Comparison of ENCODE assay signal across 32 cellular contexts in genomic region chr18:67957684-67958083, GRCh38.
"Had no signal": no experiment of that assay in that cellular context is flagged by ENCODE, and none has a peak within 500 bp of the region (broad histone marks: within the 10 kb centered on the region; RNA-seq: fewer than 3 reads in every experiment).

No MANE protein-coding gene starts in this region.

- H3K27ac ChIP-seq: ascending aorta, VCaP had no signal

- H3K27ac Mint-ChIP-seq: activated CD8-positive, alpha-beta T cell treated with anti-CD3 and anti-CD28 coated beads, Interleukin-2, amount 10 ng/mL, durations not matched to agents 7 days and 5 days; activated naive CD4-positive, alpha-beta T cell treated with anti-CD3 and anti-CD28 coated beads, Interleukin-2, amount 50 U/mL, for 24 hours; activated naive CD8-positive, alpha-beta T cell treated with anti-CD3 and anti-CD28 coated beads, Interleukin-2, amount 10 ng/mL, durations not matched to agents 7 days and 5 days; activated T-cell treated with anti-CD3 and anti-CD28 coated beads, Interleukin-2, amount 50 U/mL, for 24 hours; activated T-helper 2 cell treated with anti-CD3 and anti-CD28 coated beads, Interferon-gamma antibody, Interleukin-2, Interleukin-4, amounts not matched to agents 10 μg/mL and 5 μg/mL and 100 μg/mL, durations not matched to agents 14 hours and 24 hours and 36 hours had no signal

- H3K9me3 ChIP-seq: ascending aorta, MG63 had no signal

- H3K9me3 Mint-ChIP-seq: activated naive CD4-positive, alpha-beta T cell treated with anti-CD3 and anti-CD28 coated beads, Interleukin-2, amount 50 U/mL, for 24 hours; activated naive CD8-positive, alpha-beta T cell treated with anti-CD3 and anti-CD28 coated beads, Interleukin-2, amount 10 ng/mL, durations not matched to agents 7 days and 5 days; activated T-cell treated with anti-CD3 and anti-CD28 coated beads, Interleukin-2, amount 50 U/mL, for 24 hours; activated T-helper 2 cell treated with anti-CD3 and anti-CD28 coated beads, Interferon-gamma antibody, Interleukin-2, Interleukin-4, amounts not matched to agents 10 μg/mL and 5 μg/mL and 100 μg/mL, durations not matched to agents 14 hours and 24 hours and 36 hours had no signal

- H3K4me1 Mint-ChIP-seq: activated naive CD4-positive, alpha-beta T cell treated with anti-CD3 and anti-CD28 coated beads, Interleukin-2, amount 50 U/mL, for 24 hours; activated naive CD8-positive, alpha-beta T cell treated with anti-CD3 and anti-CD28 coated beads, Interleukin-2, amount 10 ng/mL, durations not matched to agents 7 days and 5 days had no signal

- H3K36me3 Mint-ChIP-seq: activated naive CD4-positive, alpha-beta T cell treated with anti-CD3 and anti-CD28 coated beads, Interleukin-2, amount 50 U/mL, for 24 hours; activated naive CD8-positive, alpha-beta T cell treated with anti-CD3 and anti-CD28 coated beads, Interleukin-2, amount 10 ng/mL, durations not matched to agents 7 days and 5 days had no signal

- H3K27me3 Mint-ChIP-seq: activated naive CD4-positive, alpha-beta T cell treated with anti-CD3 and anti-CD28 coated beads, Interleukin-2, amount 50 U/mL, for 24 hours; activated T-cell treated with anti-CD3 and anti-CD28 coated beads, Interleukin-2, amount 50 U/mL, for 24 hours had no signal

- H3K4me3 Mint-ChIP-seq: activated CD8-positive, alpha-beta T cell treated with anti-CD3 and anti-CD28 coated beads, Interleukin-2, amount 10 ng/mL, durations not matched to agents 7 days and 5 days; activated naive CD4-positive, alpha-beta T cell treated with anti-CD3 and anti-CD28 coated beads, Interleukin-2, amount 50 U/mL, for 24 hours; activated naive CD8-positive, alpha-beta T cell treated with anti-CD3 and anti-CD28 coated beads, Interleukin-2, amount 10 ng/mL, durations not matched to agents 7 days and 5 days; activated T-cell treated with anti-CD3 and anti-CD28 coated beads, Interleukin-2, amount 50 U/mL, for 24 hours had no signal

- H3K4me1 ChIP-seq: ascending aorta had no signal

- H3K27me3 ChIP-seq: ascending aorta, MG63 had no signal

- H3K36me3 ChIP-seq: ascending aorta, MG63 had no signal

- H3K4me3 ChIP-seq: ascending aorta, MG63 had no signal

- DNase-seq: activated CD4-positive, alpha-beta T cell treated with anti-CD3 and anti-CD28 coated beads for 1 hour; activated CD4-positive, alpha-beta T cell treated with anti-CD3 and anti-CD28 coated beads for 48 hours; activated CD4-positive, alpha-beta T cell treated with anti-CD3 and anti-CD28 coated beads, Interleukin-2, amount 50 U/mL, for 4 hours; activated CD4-positive, CD25-positive, alpha-beta regulatory T cell; activated CD8-positive, alpha-beta T cell treated with anti-CD3 and anti-CD28 coated beads, Interleukin-2, amount 10 ng/mL, durations not matched to agents 7 days and 5 days; activated gamma-delta T cell; activated naive CD4-positive, alpha-beta T cell treated with Interleukin-2 at 50 U/mL for 16 hours; activated naive CD8-positive, alpha-beta T cell treated with anti-CD3 and anti-CD28 coated beads, Interleukin-2, amount 10 ng/mL, durations not matched to agents 7 days and 5 days; activated T-cell treated with anti-CD3 and anti-CD28 coated beads, Interleukin-2, amount 50 U/mL, for 24 hours; amygdala; Karpas-422; KBM-7; MG63; NCI-H1048; NCI-H1105 treated with DMSO at 0.1 percent for 48 hours; NCI-H1436; NCI-H1694; NCI-H1930; NCI-H510A; NCI-H526; NCI-H82; NK-92 treated with Interleukin-12 subunit alpha and Interleukin-12 subunit beta, amount 100 ng/mL, for 24 hours; OCI-M1; Right ventricle myocardium superior; SW 1271; T-helper 1 cell; T-helper 2 cell; T-helper 9 cell had no signal
